In genomic region chr11:72643547-72643946, GRCh38 we compare ENCODE assay signal across 10 cellular contexts. TPM values are rescaled to one million over a fixed set of nuclear protein-coding genes. Genes with fewer than 3 reads are reported as not detected.
DNase-seq lines count a peak whose midpoint lies in the region; TF ChIP-seq lines count a peak whose summit lies in the region.
"Had no signal": no experiment of that assay in that cellular context is flagged by ENCODE, and none has a peak within 500 bp of the region (broad histone marks: within the 10 kb centered on the region; RNA-seq: fewer than 3 reads in every experiment).

No MANE protein-coding gene starts in this region.

- no peak for DNase-seq in activated T-cell treated with anti-CD3 and anti-CD28 coated beads, Interleukin-2, amount 50 U/mL, for 24 hours
- no peak for DNase-seq in activated T-cell treated with anti-CD3 and anti-CD28 coated beads for 4 hours
- DNase-seq in RPMI7951 (ENCODE audit: low read depth) = peak; percentile 69
- peak; percentile 14 to 15 for DNase-seq in fibroblast of lung (ENCODE audit: low read depth in 2 of 2)
- peak; percentile 16 for DNase-seq in stromal cell of bone marrow (ENCODE audit: low read depth)
- DNase-seq in stimulated activated CD4-positive, alpha-beta T cell treated with anti-CD3 and anti-CD28 coated beads, Interleukin-2, amount 100 ng/mL, for 24 hours = no peak
- no peak for DNase-seq in GM10248 (ENCODE audit: extremely low spot score)
- no peak for DNase-seq in colonic mucosa

- TF ChIP-seq CTCF in fibroblast of lung (conservative IDR thresholded peaks at IDR 0.05 in 1 of 2, IDR thresholded peaks at IDR 0.05 in 1 of 2; ENCODE audit: low read depth in 1 of 2, low read length in 2 of 2) (no peak), GM10248 (IDR thresholded peaks at IDR 0.05; ENCODE audit: control extremely low read depth, extremely low read depth, low read depth, missing control alignments) (no peak), colonic mucosa (IDR thresholded peaks at IDR 0.05) (no peak)

- no peaks in the 10 kb centered on the region for H3K9me3 Mint-ChIP-seq in activated T-cell treated with anti-CD3 and anti-CD28 coated beads, Interleukin-2, amount 50 U/mL, for 24 hours

- no peak overlapping the region for H3K4me2 ChIP-seq in fibroblast of lung (ENCODE audit: extremely low read depth, insufficient read depth, low read length)

- intact Hi-C loops in colonic mucosa (cut with DNase I) = loop anchor here (2.0 to 5.0 kb wide), 2 partner anchors 57 to 171 kb away; no protein-coding TSS in a partner anchor

- no peaks in the 10 kb centered on the region for H3K36me3 ChIP-seq in fibroblast of lung (ENCODE audit: control insufficient read depth, insufficient read depth, low read length)
- no peaks in the 10 kb centered on the region for H3K36me3 ChIP-seq in colonic mucosa
- H3K36me3 ChIP-seq: pancreas, SJCRH30 had no signal

- H3K27ac Mint-ChIP-seq in activated T-cell treated with anti-CD3 and anti-CD28 coated beads, Interleukin-2, amount 50 U/mL, for 24 hours = no peak overlapping the region

- CTCF ChIA-PET in GM10248 (lab: Yijun Ruan, JAX) = interaction anchor here (0.7 to 13.7 kb wide), 17 partner anchors 8 to 377 kb away, joined by 3 to 154 read pairs (median 3); no protein-coding TSS in a partner anchor

- no peaks in the 10 kb centered on the region for H4K20me1 ChIP-seq in fibroblast of lung (ENCODE audit: control insufficient read depth, extremely low read depth, insufficient read depth, low read length)

- H3K9ac ChIP-seq in fibroblast of lung (ENCODE audit: insufficient read depth, low read length) = no peak overlapping the region
- no peak overlapping the region for H3K9ac ChIP-seq in colonic mucosa (ENCODE audit: low read depth in 2 of 2, low read length in 2 of 2)

- no peaks in the 10 kb centered on the region for H3K27me3 Mint-ChIP-seq in activated T-cell treated with anti-CD3 and anti-CD28 coated beads, Interleukin-2, amount 50 U/mL, for 24 hours

- H3K9me3 ChIP-seq in fibroblast of lung (ENCODE audit: control insufficient read depth, insufficient read depth, low read depth, low read length) (no peaks in the 10 kb centered on the region), colonic mucosa (no peaks in the 10 kb centered on the region)
- H3K9me3 ChIP-seq: pancreas, SJCRH30 had no signal

- H3K27me3 ChIP-seq in fibroblast of lung (ENCODE audit: control insufficient read depth, insufficient read depth, low read length) (peaks cover 17% of the 10 kb centered on the region), colonic mucosa (peaks cover 10% of the 10 kb centered on the region)
- H3K27me3 ChIP-seq: pancreas had no signal

- H3K4me3 Mint-ChIP-seq in activated T-cell treated with anti-CD3 and anti-CD28 coated beads, Interleukin-2, amount 50 U/mL, for 24 hours = peak overlapping the region; percentile 21

- H3K36me3 Mint-ChIP-seq in activated T-cell treated with anti-CD3 and anti-CD28 coated beads, Interleukin-2, amount 50 U/mL, for 24 hours (ENCODE audit: low read depth) = no peaks in the 10 kb centered on the region

- H2AFZ ChIP-seq in fibroblast of lung (ENCODE audit: low read length) = no peak overlapping the region

- no peaks in the 10 kb centered on the region for H3K79me2 ChIP-seq in fibroblast of lung (ENCODE audit: control insufficient read depth, insufficient read depth, low read length)

- H3K4me1 Mint-ChIP-seq in activated T-cell treated with anti-CD3 and anti-CD28 coated beads, Interleukin-2, amount 50 U/mL, for 24 hours (ENCODE audit: low read depth) = no peaks in the 10 kb centered on the region

- POLR2A ChIA-PET in GM10248 (lab: Yijun Ruan, JAX) = no interaction called here

- H3K27ac ChIP-seq in fibroblast of lung (ENCODE audit: insufficient read depth, low read length) = no peak overlapping the region
- no peak overlapping the region for H3K27ac ChIP-seq in colonic mucosa
- H3K27ac ChIP-seq: pancreas, SJCRH30 had no signal

- H3K4me1 ChIP-seq in fibroblast of lung (ENCODE audit: control insufficient read depth, extremely low read depth, insufficient read depth, low read length) (no peaks in the 10 kb centered on the region), colonic mucosa (peaks cover 10% of the 10 kb centered on the region)
- H3K4me1 ChIP-seq: SJCRH30 had no signal

- H3K4me3 ChIP-seq in fibroblast of lung (replicated peaks in 1 of 4; ENCODE audit: control extremely low read depth in 1 of 4, insufficient read depth in 1 of 4, low read depth in 3 of 4, low read length in 4 of 4) (no peak overlapping the region), colonic mucosa (no peak overlapping the region)

RNA-seq across cellular contexts. Expression of gene PDE2A, which starts 30.7 kb away (rescaled TPM):
- total RNA-seq in RPMI7951 (2014; rRNA removed; shearing (Covaris generic)) = 0.12 and 2.3 TPM in 2 replicates
- total RNA-seq in fibroblast of lung = 0.50 and 0.77 TPM in 2 replicates
- polyA plus RNA-seq in fibroblast of lung = 0.08 and 2.6 TPM in 2 replicates
- 0.16 and 3.0 TPM in 2 replicates for polyA plus RNA-seq in fibroblast of lung (2012)
- 28.7 TPM in 1 of 2 replicates, not detected in the other for polyA minus RNA-seq in fibroblast of lung (ENCODE audit: low replicate concordance)
- total RNA-seq in colonic mucosa = 1 to 10 TPM; 5.6 to 8.9 TPM

Comparison
In these comparisons a context has a peak if more than half of its experiments do, and no peak if none do; other contexts are left out.
1. DNase-seq: peak in RPMI7951 (single experiment), fibroblast of lung (2 of 2) and stromal cell of bone marrow (single experiment); none in activated T-cell treated with anti-CD3 and anti-CD28 coated beads, Interleukin-2, amount 50 U/mL, for 24 hours (single experiment), activated T-cell treated with anti-CD3 and anti-CD28 coated beads for 4 hours (single experiment), stimulated activated CD4-positive, alpha-beta T cell treated with anti-CD3 and anti-CD28 coated beads, Interleukin-2, amount 100 ng/mL, for 24 hours (0 of 2), GM10248 (single experiment) and colonic mucosa (single experiment).